In genomic region chr12:58388261-58388660, GRCh38 we compare ENCODE assay signal across 17 cellular contexts.
"Had no signal": no experiment of that assay in that cellular context is flagged by ENCODE, and none has a peak within 500 bp of the region (broad histone marks: within the 10 kb centered on the region; RNA-seq: fewer than 3 reads in every experiment).

No MANE protein-coding gene starts in this region.

- H3K4me3 ChIP-seq: gastrocnemius medialis, neural progenitor cell, pancreas, sigmoid colon had no signal

- FAIRE-seq: endothelial cell of umbilical vein, islet of Langerhans, pancreas had no signal

- H3K9me3 Mint-ChIP-seq: activated naive CD8-positive, alpha-beta T cell treated with anti-CD3 and anti-CD28 coated beads for 36 hours; activated T-helper 1 cell treated with anti-CD3 and anti-CD28 coated beads, Interleukin-12 subunit alpha, Interleukin-12 subunit beta, Interleukin-2, Interleukin-4 antibody, amounts not matched to agents 30 ng/mL and 10 ng/mL and 1 ng/mL, durations not matched to agents 14 hours and 24 hours and 36 hours; naive B cell; neural progenitor cell had no signal

- H3K4me2 ChIP-seq: neural progenitor cell had no signal

- H2AFZ ChIP-seq: neural progenitor cell had no signal

- H3K4me1 Mint-ChIP-seq: activated naive CD8-positive, alpha-beta T cell treated with anti-CD3 and anti-CD28 coated beads for 36 hours; naive B cell; neural progenitor cell had no signal

- H3K27me3 ChIP-seq: brain microvascular endothelial cell, gastrocnemius medialis, neural progenitor cell, pancreas, sigmoid colon had no signal

- ATAC-seq: activated CD4-positive, CD25-positive, alpha-beta regulatory T cell treated with anti-CD3 and anti-CD28 coated beads, Interleukin-2, amount 50 U/mL, for 24 hours; gastrocnemius medialis; left lobe of liver; pancreas had no signal

- H3K27ac ChIP-seq: brain microvascular endothelial cell, gastrocnemius medialis, neural progenitor cell, pancreas, sigmoid colon had no signal

- H3K9ac ChIP-seq: neural progenitor cell had no signal

- H3K9me3 ChIP-seq: gastrocnemius medialis, pancreas, sigmoid colon had no signal

- H3K36me3 Mint-ChIP-seq: activated naive CD8-positive, alpha-beta T cell treated with anti-CD3 and anti-CD28 coated beads for 36 hours; naive B cell; neural progenitor cell had no signal

- H3K4me3 Mint-ChIP-seq: activated naive CD8-positive, alpha-beta T cell treated with anti-CD3 and anti-CD28 coated beads for 36 hours; activated T-helper 1 cell treated with anti-CD3 and anti-CD28 coated beads, Interleukin-12 subunit alpha, Interleukin-12 subunit beta, Interleukin-2, Interleukin-4 antibody, amounts not matched to agents 30 ng/mL and 10 ng/mL and 1 ng/mL, durations not matched to agents 14 hours and 24 hours and 36 hours; naive B cell; neural progenitor cell had no signal

- H3K36me3 ChIP-seq: brain microvascular endothelial cell, gastrocnemius medialis, neural progenitor cell, pancreas, sigmoid colon had no signal

- H3K4me1 ChIP-seq: gastrocnemius medialis, neural progenitor cell, pancreas, sigmoid colon had no signal

- H3K27ac Mint-ChIP-seq: activated naive CD8-positive, alpha-beta T cell treated with anti-CD3 and anti-CD28 coated beads for 36 hours; activated T-helper 1 cell treated with anti-CD3 and anti-CD28 coated beads, Interleukin-12 subunit alpha, Interleukin-12 subunit beta, Interleukin-2, Interleukin-4 antibody, amounts not matched to agents 30 ng/mL and 10 ng/mL and 1 ng/mL, durations not matched to agents 14 hours and 24 hours and 36 hours; naive B cell; neural progenitor cell had no signal

- H3K27me3 Mint-ChIP-seq: naive B cell had no signal

- DNase-seq: activated naive CD8-positive, alpha-beta T cell treated with anti-CD3 and anti-CD28 coated beads for 36 hours; amygdala; brain microvascular endothelial cell; cerebellar nuclear complex; effector CD8-positive, alpha-beta T cell; gastrocnemius medialis; naive B cell; pancreas; sigmoid colon; stimulated activated CD4-positive, alpha-beta T cell treated with anti-CD3 and anti-CD28 coated beads, Interleukin-1b, Interleukin-23, amount 100 ng/mL, for 48 hours; T1000 had no signal
